ENCODE assay signal across 21 cellular contexts in the genomic region with DNA sequence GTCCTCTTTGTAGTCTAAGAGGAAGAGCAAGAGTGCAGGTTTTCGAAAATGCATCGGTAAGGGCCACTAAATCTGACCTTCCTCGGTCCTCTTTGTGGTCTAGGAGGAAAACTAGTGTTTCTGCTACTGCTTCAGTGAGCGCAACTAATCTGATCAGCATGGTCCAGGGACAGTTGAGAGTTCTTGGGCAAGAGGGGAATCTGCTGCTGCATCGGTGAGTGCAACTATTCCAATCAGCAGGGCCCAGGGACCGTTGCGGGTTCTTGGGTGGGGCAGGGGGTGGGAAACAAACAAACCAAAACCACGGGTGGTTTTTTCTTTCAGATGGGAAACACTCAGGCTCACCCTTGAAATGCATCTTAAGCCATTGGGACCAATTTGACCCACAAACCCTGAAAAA. TPM values are rescaled to one million over a fixed set of nuclear protein-coding genes. Genes with fewer than 3 reads are reported as not detected.
A peak's percentile ranks its signal among the peaks of the same experiment; 100 is the strongest.
DNase-seq lines count a peak whose midpoint lies in the region; ATAC-seq and TF ChIP-seq lines count a peak whose summit lies in the region.
"Had no signal": no experiment of that assay in that cellular context is flagged by ENCODE, and none has a peak within 500 bp of the region (broad histone marks: within the 10 kb centered on the region; RNA-seq: fewer than 3 reads in every experiment).

No MANE protein-coding gene starts in this region.

- H3K4me3 ChIP-seq in HUES64 (ENCODE audit: low read length): no peak overlapping the region
- H3K4me3 ChIP-seq in neural progenitor cell: no peak overlapping the region
- H3K4me3 ChIP-seq in osteoblast (ENCODE audit: insufficient read depth, low read length): no peak overlapping the region
- H3K4me3 ChIP-seq: BLaER1 had no signal

- peak overlapping the region; percentile 17 for H2AFZ ChIP-seq in neural progenitor cell (replicated peaks)
- no peak overlapping the region for H2AFZ ChIP-seq in osteoblast (ENCODE audit: low read length)

- H3K4me1 Mint-ChIP-seq in neural progenitor cell: peaks cover 56% of the 10 kb centered on the region
- H3K4me1 Mint-ChIP-seq: CD4-positive, CD25-positive, alpha-beta regulatory T cell had no signal

- H3K9me3 ChIP-seq in HUES64 (ENCODE audit: insufficient read depth, low read depth, low read length) (no peaks in the 10 kb centered on the region), neural progenitor cell (ENCODE audit: low read depth) (no peaks in the 10 kb centered on the region), osteoblast (ENCODE audit: low read depth, low read length) (no peaks in the 10 kb centered on the region)

- no peak for ATAC-seq in HG02938 (IDR thresholded peaks at IDR 0.05; ENCODE audit: unreplicated experiment)
- ATAC-seq: Panc1 had no signal

- H3K27ac ChIP-seq in HUES64 (ENCODE audit: low read depth, low read length): peak overlapping the region; percentile 59; the same call in 1 of the 2 replicates
- no peak overlapping the region for H3K27ac ChIP-seq in neural progenitor cell
- no peak overlapping the region for H3K27ac ChIP-seq in osteoblast (ENCODE audit: low read depth, low read length)
- H3K27ac ChIP-seq: BLaER1, KMS-11, RWPE1 had no signal

- peaks cover 2% of the 10 kb centered on the region for H3K36me3 Mint-ChIP-seq in neural progenitor cell
- H3K36me3 Mint-ChIP-seq: CD4-positive, CD25-positive, alpha-beta regulatory T cell had no signal

- H3K4me1 ChIP-seq in HUES64 (ENCODE audit: insufficient read depth, low read length) (peaks cover 24% of the 10 kb centered on the region), neural progenitor cell (peaks cover 32% of the 10 kb centered on the region), osteoblast (ENCODE audit: insufficient read depth, low read length) (peaks cover 7% of the 10 kb centered on the region)
- H3K4me1 ChIP-seq: BLaER1 had no signal

- no peaks in the 10 kb centered on the region for H4K20me1 ChIP-seq in neural progenitor cell (ENCODE audit: low read depth)
- H4K20me1 ChIP-seq in osteoblast (ENCODE audit: insufficient read depth, low read length): no peaks in the 10 kb centered on the region
- H4K20me1 ChIP-seq: BLaER1 had no signal

- H3K36me3 ChIP-seq in HUES64 (ENCODE audit: insufficient read depth, low read length): no peaks in the 10 kb centered on the region
- no peaks in the 10 kb centered on the region for H3K36me3 ChIP-seq in neural progenitor cell
- no peaks in the 10 kb centered on the region for H3K36me3 ChIP-seq in osteoblast (ENCODE audit: insufficient read depth, low read length)
- H3K36me3 ChIP-seq: BLaER1 had no signal

- DNase-seq in ecto neural progenitor cell (ENCODE audit: low spot score) (peak; percentile 53), neural progenitor cell (ENCODE audit: low spot score) (peak; percentile 37), NCI-H1105 treated with DMSO at 0.1 percent for 48 hours (lab: John Stamatoyannopoulos, UW) (no peak), osteoblast (ENCODE audit: insufficient read length, low spot score, missing footprints) (no peak), HuH-7 (ENCODE audit: low spot score) (no peak)
- DNase-seq: CD4-positive, CD25-positive, alpha-beta regulatory T cell; MM.1S; NCI-H1417; NCI-H1694; NCI-H2029 treated with DMSO at 0.1 percent for 48 hours; NCI-H446 treated with DMSO at 0.1 percent for 48 hours; NCI-H82; NK-92 treated with Interleukin-12 subunit alpha and Interleukin-12 subunit beta, amount 100 ng/mL, for 24 hours; SHP77 had no signal

- H3K27ac Mint-ChIP-seq in neural progenitor cell: peak overlapping the region; percentile 98
- H3K27ac Mint-ChIP-seq: CD4-positive, CD25-positive, alpha-beta regulatory T cell had no signal

- peaks cover 2% of the 10 kb centered on the region for H3K9me3 Mint-ChIP-seq in neural progenitor cell

- H3K4me2 ChIP-seq in neural progenitor cell (peak overlapping the region; percentile 31), osteoblast (ENCODE audit: insufficient read depth, low read length) (no peak overlapping the region)
- H3K4me2 ChIP-seq: BLaER1, KMS-11 had no signal

- H3K4me3 Mint-ChIP-seq in neural progenitor cell: peak overlapping the region; percentile 6
- H3K4me3 Mint-ChIP-seq: CD4-positive, CD25-positive, alpha-beta regulatory T cell; IgD-negative memory B cell had no signal

- H3K27me3 Mint-ChIP-seq in neural progenitor cell (ENCODE audit: insufficient read depth, low read depth): peaks cover 13% of the 10 kb centered on the region
- H3K27me3 Mint-ChIP-seq: IgD-negative memory B cell had no signal

- peaks cover 22% of the 10 kb centered on the region for H3F3A ChIP-seq in neural progenitor cell (ENCODE audit: low read depth)

- no peaks in the 10 kb centered on the region for H3K79me2 ChIP-seq in neural progenitor cell (ENCODE audit: low read depth)
- H3K79me2 ChIP-seq in osteoblast (ENCODE audit: insufficient read depth, low read length): no peaks in the 10 kb centered on the region

- no peaks in the 10 kb centered on the region for H3K27me3 ChIP-seq in HUES64 (ENCODE audit: insufficient read depth, low read length)
- H3K27me3 ChIP-seq in neural progenitor cell: no peaks in the 10 kb centered on the region
- H3K27me3 ChIP-seq in osteoblast (ENCODE audit: insufficient read depth, low read length): no peaks in the 10 kb centered on the region
- H3K27me3 ChIP-seq: BLaER1 had no signal

- H3K9ac ChIP-seq in HUES64 (ENCODE audit: low read depth, low read length) (no peak overlapping the region), neural progenitor cell (no peak overlapping the region)
- H3K9ac ChIP-seq: BLaER1, KMS-11 had no signal

- WGBS in HUES64: 34% methylated on average over 8 of the region's 8 CpGs

- no peak for TF ChIP-seq CTCF in neural progenitor cell (IDR thresholded peaks at IDR 0.05)
- no peak for TF ChIP-seq CTCF in osteoblast (IDR thresholded peaks at IDR 0.05; ENCODE audit: extremely low read depth, low read depth, low read length)

RNA-seq across cellular contexts. Expression of gene OSBPL11, which starts 10.5 kb away (rescaled TPM):
- 21.1 TPM for polyA plus RNA-seq in HUES64 (2013, experiment 1 of 2)
- 19.8 TPM for polyA plus RNA-seq in HUES64 (2013, experiment 2 of 2)
- 17.5 and 21.8 TPM in 2 replicates for total RNA-seq in neural progenitor cell (ENCODE audit: low replicate concordance)
- 9.4 and 10.3 TPM in 2 replicates for total RNA-seq in osteoblast

Comparison
In these comparisons a context has a peak if more than half of its experiments do, and no peak if none do; other contexts are left out.
1. DNase-seq: peak in ecto neural progenitor cell (single experiment) and neural progenitor cell (single experiment); none in NCI-H1105 treated with DMSO at 0.1 percent for 48 hours (single experiment), osteoblast (single experiment) and HuH-7 (single experiment).